8 cellular contexts compared by ENCODE assay signal in genomic region chr11:64035581-64035980, GRCh38. TPM values are rescaled to one million over a fixed set of nuclear protein-coding genes. Genes with fewer than 3 reads are reported as not detected.
DNase-seq lines count a peak whose midpoint lies in the region; ATAC-seq and TF ChIP-seq lines count a peak whose summit lies in the region.
"Had no signal": no experiment of that assay in that cellular context is flagged by ENCODE, and none has a peak within 500 bp of the region (broad histone marks: within the 10 kb centered on the region; RNA-seq: fewer than 3 reads in every experiment).

A gene with protein sequence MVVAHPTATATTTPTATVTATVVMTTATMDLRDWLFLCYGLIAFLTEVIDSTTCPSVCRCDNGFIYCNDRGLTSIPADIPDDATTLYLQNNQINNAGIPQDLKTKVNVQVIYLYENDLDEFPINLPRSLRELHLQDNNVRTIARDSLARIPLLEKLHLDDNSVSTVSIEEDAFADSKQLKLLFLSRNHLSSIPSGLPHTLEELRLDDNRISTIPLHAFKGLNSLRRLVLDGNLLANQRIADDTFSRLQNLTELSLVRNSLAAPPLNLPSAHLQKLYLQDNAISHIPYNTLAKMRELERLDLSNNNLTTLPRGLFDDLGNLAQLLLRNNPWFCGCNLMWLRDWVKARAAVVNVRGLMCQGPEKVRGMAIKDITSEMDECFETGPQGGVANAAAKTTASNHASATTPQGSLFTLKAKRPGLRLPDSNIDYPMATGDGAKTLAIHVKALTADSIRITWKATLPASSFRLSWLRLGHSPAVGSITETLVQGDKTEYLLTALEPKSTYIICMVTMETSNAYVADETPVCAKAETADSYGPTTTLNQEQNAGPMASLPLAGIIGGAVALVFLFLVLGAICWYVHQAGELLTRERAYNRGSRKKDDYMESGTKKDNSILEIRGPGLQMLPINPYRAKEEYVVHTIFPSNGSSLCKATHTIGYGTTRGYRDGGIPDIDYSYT (plus strand): TSS chr11:64035931. CDS start chr11:64116268, 80,337 bp downstream.

- ATAC-seq in GM23338 (no peak), WTC11 (no peak), HG03439 (IDR thresholded peaks at IDR 0.05; ENCODE audit: unreplicated experiment) (no peak)

- DNase-seq in GM23338 (ENCODE audit: low spot score): no peak
- no peak for DNase-seq in WTC11 (ENCODE audit: low spot score)
- no peak for DNase-seq in iPS DF 6.9 (ENCODE audit: low read depth, low spot score)
- DNase-seq in spleen: no peak
- no peak for DNase-seq in mucosa of gallbladder (ENCODE audit: low spot score)
- no peak for DNase-seq in HuH-7 (ENCODE audit: low spot score)

- CTCF ChIA-PET in WTC11 (lab: Charles Lee): interaction anchor here (0.6 to 6.0 kb wide), 7 partner anchors 28 to 172 kb away, joined by 3 to 55 read pairs (median 4); no protein-coding TSS in a partner anchor

- intact Hi-C loops in spleen (cut with DNase I; ENCODE audit: low total_unique reads): no loop called here

- H3K27ac Mint-ChIP-seq in GM23338: no peak within 1 kb of the TSS
- H3K27ac Mint-ChIP-seq in WTC11: no peak within 1 kb of the TSS

- H3K36me3 Mint-ChIP-seq in GM23338 (ENCODE audit: low read depth) (no peaks in the 10 kb centered on the region), WTC11 (no peaks in the 10 kb centered on the region)

- 0 out of 2 replicates have a peak, but pooled peaks cover 14% of the 10 kb centered on the region for H3F3A ChIP-seq in GM23338 (replicated peaks; ENCODE audit: low read depth)

- H3K4me1 ChIP-seq in GM23338 (ENCODE audit: insufficient read depth) (peaks cover 22% of the 10 kb centered on the region; the same call in 1 of the 2 replicates), iPS DF 6.9 (ENCODE audit: control insufficient read depth, insufficient read depth, low read length) (0 out of 2 replicates have a peak, but pooled peaks cover 2% of the 10 kb centered on the region), spleen (peaks cover 15 to 31% (median 18%) of the 10 kb centered on the region in 6 donors)

- no peaks in the 10 kb centered on the region; the same call in 1 of the 2 replicates for H4K20me1 ChIP-seq in GM23338 (replicated peaks; ENCODE audit: insufficient read depth)

- H3K79me2 ChIP-seq in GM23338 (replicated peaks; ENCODE audit: insufficient read depth): no peaks in the 10 kb centered on the region

- H3K4me3 Mint-ChIP-seq in GM23338: peak within 1 kb of the TSS; percentile 83
- H3K4me3 Mint-ChIP-seq in WTC11: peak within 1 kb of the TSS; percentile 80

- no peak for TF ChIP-seq CTCF in GM23338 (conservative IDR thresholded peaks at IDR 0.05; ENCODE audit: low read depth in 2 of 2)
- no peak for TF ChIP-seq CTCF in WTC11 (IDR thresholded peaks at IDR 0.05)
- no peak for TF ChIP-seq CTCF in spleen (IDR thresholded peaks at IDR 0.05 in 8 of 11, conservative IDR thresholded peaks at IDR 0.05 in 3 of 11)

- H3K9me3 Mint-ChIP-seq in GM23338 (peaks cover 3% of the 10 kb centered on the region; the same call in 2 of the 3 replicates), WTC11 (no peaks in the 10 kb centered on the region)

- H3K27ac ChIP-seq in GM23338 (ENCODE audit: low read depth): no peak within 1 kb of the TSS
- H3K27ac ChIP-seq in iPS DF 6.9 (ENCODE audit: low read length): no peak within 1 kb of the TSS
- no peak within 1 kb of the TSS for H3K27ac ChIP-seq in spleen

- no peaks in the 10 kb centered on the region for H3K36me3 ChIP-seq in GM23338 (ENCODE audit: insufficient read depth)
- H3K36me3 ChIP-seq in iPS DF 6.9 (ENCODE audit: control insufficient read depth, insufficient read depth, low read length): no peaks in the 10 kb centered on the region
- H3K36me3 ChIP-seq in spleen: no peaks in the 10 kb centered on the region

- peaks cover 14% of the 10 kb centered on the region for H3K4me1 Mint-ChIP-seq in GM23338
- peaks cover 12% of the 10 kb centered on the region for H3K4me1 Mint-ChIP-seq in WTC11

- peak within 1 kb of the TSS; percentile 43; the same call in 1 of the 2 replicates for H2AFZ ChIP-seq in GM23338

- H3K9me3 ChIP-seq in iPS DF 6.9 (ENCODE audit: control insufficient read depth, insufficient read depth, low read length) (no peaks in the 10 kb centered on the region), spleen (no peaks in the 10 kb centered on the region)

- H3K4me2 ChIP-seq in GM23338: peak within 1 kb of the TSS; percentile 95

- H3K9me2 ChIP-seq in GM23338 (ENCODE audit: insufficient read depth): no peaks in the 10 kb centered on the region

- H3K4me3 ChIP-seq in GM23338 (peak within 1 kb of the TSS; percentile 75), iPS DF 6.9 (ENCODE audit: low read length) (peak within 1 kb of the TSS; percentile 16; the same call in 1 of the 2 replicates), spleen (peak within 1 kb of the TSS in 6 of 8 donors; percentile 23 to 60 (median 30))

- no CpG with 5 or more reads among the region's 66 CpGs for WGBS in iPS DF 6.9 (ENCODE audit: insufficient coverage, insufficient read length)
- 0 to 3% (median 1%) methylated on average over 8 to 58 of the region's 66 CpGs; no CpG with 5 or more reads in 1 of the 5 donors for WGBS in spleen, 5 donors

- POLR2A ChIA-PET in WTC11 (lab: Charles Lee): no interaction called here

- peaks cover 96% of the 10 kb centered on the region for H3K27me3 ChIP-seq in GM23338 (ENCODE audit: insufficient read depth)
- peaks cover 53% of the 10 kb centered on the region for H3K27me3 ChIP-seq in iPS DF 6.9 (ENCODE audit: control insufficient read depth, insufficient read depth, low read length)
- H3K27me3 ChIP-seq in spleen (replicated peaks in 1 of 7): peaks cover 0 to 78% (median 50%) of the 10 kb centered on the region in 7 donors

- TF ChIP-seq POLR2A in spleen (IDR thresholded peaks at IDR 0.05): no peak

- H3K27me3 Mint-ChIP-seq in GM23338 (ENCODE audit: insufficient read depth, low read depth, poor library complexity): peaks cover 81% of the 10 kb centered on the region
- peaks cover 93% of the 10 kb centered on the region for H3K27me3 Mint-ChIP-seq in WTC11 (ENCODE audit: low read depth)

TF ChIP-seq in GM23338, 12 proteins besides CTCF, POLR2A, EP300 and RAD21 (continues in another document):
- no peak for TF ChIP-seq NANOG (IDR thresholded peaks at IDR 0.05; ENCODE audit: borderline replicate concordance)
- TF ChIP-seq, protein P1, sequence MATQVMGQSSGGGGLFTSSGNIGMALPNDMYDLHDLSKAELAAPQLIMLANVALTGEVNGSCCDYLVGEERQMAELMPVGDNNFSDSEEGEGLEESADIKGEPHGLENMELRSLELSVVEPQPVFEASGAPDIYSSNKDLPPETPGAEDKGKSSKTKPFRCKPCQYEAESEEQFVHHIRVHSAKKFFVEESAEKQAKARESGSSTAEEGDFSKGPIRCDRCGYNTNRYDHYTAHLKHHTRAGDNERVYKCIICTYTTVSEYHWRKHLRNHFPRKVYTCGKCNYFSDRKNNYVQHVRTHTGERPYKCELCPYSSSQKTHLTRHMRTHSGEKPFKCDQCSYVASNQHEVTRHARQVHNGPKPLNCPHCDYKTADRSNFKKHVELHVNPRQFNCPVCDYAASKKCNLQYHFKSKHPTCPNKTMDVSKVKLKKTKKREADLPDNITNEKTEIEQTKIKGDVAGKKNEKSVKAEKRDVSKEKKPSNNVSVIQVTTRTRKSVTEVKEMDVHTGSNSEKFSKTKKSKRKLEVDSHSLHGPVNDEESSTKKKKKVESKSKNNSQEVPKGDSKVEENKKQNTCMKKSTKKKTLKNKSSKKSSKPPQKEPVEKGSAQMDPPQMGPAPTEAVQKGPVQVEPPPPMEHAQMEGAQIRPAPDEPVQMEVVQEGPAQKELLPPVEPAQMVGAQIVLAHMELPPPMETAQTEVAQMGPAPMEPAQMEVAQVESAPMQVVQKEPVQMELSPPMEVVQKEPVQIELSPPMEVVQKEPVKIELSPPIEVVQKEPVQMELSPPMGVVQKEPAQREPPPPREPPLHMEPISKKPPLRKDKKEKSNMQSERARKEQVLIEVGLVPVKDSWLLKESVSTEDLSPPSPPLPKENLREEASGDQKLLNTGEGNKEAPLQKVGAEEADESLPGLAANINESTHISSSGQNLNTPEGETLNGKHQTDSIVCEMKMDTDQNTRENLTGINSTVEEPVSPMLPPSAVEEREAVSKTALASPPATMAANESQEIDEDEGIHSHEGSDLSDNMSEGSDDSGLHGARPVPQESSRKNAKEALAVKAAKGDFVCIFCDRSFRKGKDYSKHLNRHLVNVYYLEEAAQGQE (IDR thresholded peaks at IDR 0.05; ENCODE audit: unreplicated experiment): no peak

TF ChIP-seq in WTC11, 78 proteins besides CTCF, POLR2A, EP300 and RAD21 (continues in another document):
- no peak for TF ChIP-seq ESRRA (CRISPR knock-in tag; IDR thresholded peaks at IDR 0.05; ENCODE audit: borderline replicate concordance)
- TF ChIP-seq ETV6 (CRISPR knock-in tag; IDR thresholded peaks at IDR 0.05): no peak
- no peak for TF ChIP-seq ZNF671 (CRISPR knock-in tag; IDR thresholded peaks at IDR 0.05)
- no peak for TF ChIP-seq OVOL2 (CRISPR knock-in tag; IDR thresholded peaks at IDR 0.05; ENCODE audit: borderline replicate concordance)
- TF ChIP-seq MXD4 (CRISPR knock-in tag; IDR thresholded peaks at IDR 0.05; ENCODE audit: borderline replicate concordance): no peak
- no peak for TF ChIP-seq E2F4 (CRISPR knock-in tag; IDR thresholded peaks at IDR 0.05; ENCODE audit: borderline replicate concordance, low read depth)
- no peak for TF ChIP-seq NR1H2 (CRISPR knock-in tag; IDR thresholded peaks at IDR 0.05)
- TF ChIP-seq ZBTB21 (CRISPR knock-in tag; IDR thresholded peaks at IDR 0.05; ENCODE audit: borderline replicate concordance): no peak
- TF ChIP-seq ZNF121 (CRISPR knock-in tag; IDR thresholded peaks at IDR 0.05): no peak
- no peak for TF ChIP-seq MYBL2 (CRISPR knock-in tag; IDR thresholded peaks at IDR 0.05)

RNA-seq across cellular contexts. Expression of the gene that starts here (rescaled TPM):
- total RNA-seq in GM23338 (2014; rRNA removed; shearing (Covaris generic)): 0.54 and 1.1 TPM in 2 replicates
- 0.40 and 0.76 TPM in 2 replicates for polyA plus RNA-seq in GM23338 (2016; fragmentation: Nextera tagmentation; extraction: Ambion mirVana)
- 0.14 to 0.20 TPM (median 0.16 TPM) in 3 replicates for total RNA-seq in WTC11 (2021)
- total RNA-seq in spleen: under 1 TPM in 5 of 7 donors, not detected in 2; 0.10 to 0.51 (median 0.17) TPM
- under 1 TPM in 2 of 3 donors, not detected in 1; 0.03 to 0.16 TPM for polyA plus RNA-seq in spleen
- 3.8 TPM for total RNA-seq in mucosa of gallbladder
- total RNA-seq: LHCN-M2 had no signal

Comparison
In these comparisons a context has a peak if more than half of its experiments do, and no peak if none do; other contexts are left out.
1. H3K4me3 ChIP-seq: peak in every context shown above with its lines; median percentile 75 in GM23338; 30 in spleen; 16 in iPS DF 6.9.